24 cellular contexts compared by ENCODE assay signal in the genomic region with DNA sequence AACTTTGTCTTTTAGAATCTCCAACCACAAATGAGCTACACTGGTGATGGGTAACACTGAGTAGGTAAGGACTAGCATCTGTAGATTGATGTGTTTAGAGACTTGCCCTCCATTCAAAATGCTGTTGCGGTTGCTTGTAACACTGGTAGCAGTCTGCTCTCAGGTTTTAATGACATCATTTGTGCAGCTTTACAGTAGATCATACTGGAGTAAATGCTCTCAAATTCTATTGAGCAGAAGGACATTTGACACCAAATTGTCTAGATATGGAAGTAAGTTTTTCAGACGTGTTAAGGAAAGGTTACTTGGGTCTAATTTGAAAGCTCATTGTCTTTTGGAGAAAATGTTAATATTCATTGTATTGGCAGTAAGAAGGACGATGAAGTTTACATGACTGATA.
"Had no signal": no experiment of that assay in that cellular context is flagged by ENCODE, and none has a peak within 500 bp of the region (broad histone marks: within the 10 kb centered on the region; RNA-seq: fewer than 3 reads in every experiment).

No MANE protein-coding gene starts in this region.

- FAIRE-seq: endometrium, TTC549 had no signal

- H3K27ac ChIP-seq: colonic mucosa, stomach, upper lobe of right lung had no signal

- H3K36me3 Mint-ChIP-seq: activated naive CD8-positive, alpha-beta T cell treated with anti-CD3 and anti-CD28 coated beads for 36 hours; neural progenitor cell had no signal

- H3K9ac ChIP-seq: neural progenitor cell had no signal

- H3K4me1 ChIP-seq: colonic mucosa, stomach, upper lobe of right lung had no signal

- H3K27me3 Mint-ChIP-seq: activated CD4-positive, alpha-beta memory T cell treated with anti-CD3 and anti-CD28 coated beads for 36 hours; activated CD4-positive, alpha-beta T cell treated with anti-CD3 and anti-CD28 coated beads for 36 hours; activated naive CD8-positive, alpha-beta T cell treated with anti-CD3 and anti-CD28 coated beads for 36 hours; brain; naive B cell had no signal

- H3K9me3 ChIP-seq: colonic mucosa, mucosa of descending colon, stomach, upper lobe of right lung had no signal

- H2AFZ ChIP-seq: neural progenitor cell had no signal

- ATAC-seq: activated CD4-positive, alpha-beta T cell treated with anti-CD3 and anti-CD28 coated beads for 36 hours; mucosa of descending colon; sciatic nerve; stimulated activated effector memory CD8-positive, alpha-beta T cell treated with anti-CD3 and anti-CD28 coated beads, Interleukin-12 subunit alpha, Interleukin-12 subunit beta, amount 100 ng/mL, for 72 hours; upper lobe of right lung had no signal

- H3K9me3 Mint-ChIP-seq: activated CD4-positive, alpha-beta memory T cell treated with anti-CD3 and anti-CD28 coated beads for 36 hours; activated naive CD8-positive, alpha-beta T cell treated with anti-CD3 and anti-CD28 coated beads for 36 hours; activated T-helper 1 cell treated with anti-CD3 and anti-CD28 coated beads, Interleukin-12 subunit alpha, Interleukin-12 subunit beta, Interleukin-2, Interleukin-4 antibody, amounts not matched to agents 30 ng/mL and 10 ng/mL and 1 ng/mL, durations not matched to agents 14 hours and 24 hours and 36 hours; brain; naive B cell; neural progenitor cell; stimulated activated effector memory CD8-positive, alpha-beta T cell treated with anti-CD3 and anti-CD28 coated beads, Interleukin-12 subunit alpha, Interleukin-12 subunit beta, amount 100 ng/mL, for 72 hours; T-helper 2 cell treated with Interferon-gamma antibody and Interleukin-4, amounts not matched to agents 5 μg/mL and 100 μg/mL, for 36 hours had no signal

- H3K4me3 ChIP-seq: colonic mucosa, mucosa of descending colon, neural progenitor cell, stomach, upper lobe of right lung had no signal

- DNase-seq: activated CD4-positive, alpha-beta memory T cell treated with anti-CD3 and anti-CD28 coated beads for 36 hours; activated CD4-positive, alpha-beta T cell treated with anti-CD3 and anti-CD28 coated beads for 36 hours; activated naive CD8-positive, alpha-beta T cell treated with anti-CD3 and anti-CD28 coated beads for 36 hours; activated T-cell treated with anti-CD3 and anti-CD28 coated beads for 4 hours; amygdala; central memory CD4-positive, alpha-beta T cell; colonic mucosa; erythroblast; foreskin melanocyte; kidney glomerular epithelial cell; mesenchymal stem cell; mucosa of descending colon; naive B cell; stimulated activated CD4-positive, alpha-beta T cell treated with anti-CD3 and anti-CD28 coated beads, Interleukin-4, amount 100 ng/mL, for 24 hours; stomach; upper lobe of right lung had no signal

- H3K4me3 Mint-ChIP-seq: activated CD4-positive, alpha-beta memory T cell treated with anti-CD3 and anti-CD28 coated beads for 36 hours; activated CD4-positive, alpha-beta T cell treated with anti-CD3 and anti-CD28 coated beads for 36 hours; activated naive CD8-positive, alpha-beta T cell treated with anti-CD3 and anti-CD28 coated beads for 36 hours; activated T-helper 1 cell treated with anti-CD3 and anti-CD28 coated beads, Interleukin-12 subunit alpha, Interleukin-12 subunit beta, Interleukin-2, Interleukin-4 antibody, amounts not matched to agents 30 ng/mL and 10 ng/mL and 1 ng/mL, durations not matched to agents 14 hours and 24 hours and 36 hours; brain; naive B cell; neural progenitor cell; stimulated activated effector memory CD8-positive, alpha-beta T cell treated with anti-CD3 and anti-CD28 coated beads, Interleukin-12 subunit alpha, Interleukin-12 subunit beta, amount 100 ng/mL, for 72 hours; T-helper 2 cell treated with Interferon-gamma antibody and Interleukin-4, amounts not matched to agents 5 μg/mL and 100 μg/mL, for 36 hours had no signal

- H3K4me1 Mint-ChIP-seq: activated CD4-positive, alpha-beta T cell treated with anti-CD3 and anti-CD28 coated beads for 36 hours; activated naive CD8-positive, alpha-beta T cell treated with anti-CD3 and anti-CD28 coated beads for 36 hours; stimulated activated effector memory CD8-positive, alpha-beta T cell treated with anti-CD3 and anti-CD28 coated beads, Interleukin-12 subunit alpha, Interleukin-12 subunit beta, amount 100 ng/mL, for 72 hours had no signal

- H3K27ac Mint-ChIP-seq: activated CD4-positive, alpha-beta memory T cell treated with anti-CD3 and anti-CD28 coated beads for 36 hours; activated CD4-positive, alpha-beta T cell treated with anti-CD3 and anti-CD28 coated beads for 36 hours; activated naive CD8-positive, alpha-beta T cell treated with anti-CD3 and anti-CD28 coated beads for 36 hours; activated T-helper 1 cell treated with anti-CD3 and anti-CD28 coated beads, Interleukin-12 subunit alpha, Interleukin-12 subunit beta, Interleukin-2, Interleukin-4 antibody, amounts not matched to agents 30 ng/mL and 10 ng/mL and 1 ng/mL, durations not matched to agents 14 hours and 24 hours and 36 hours; naive B cell; stimulated activated effector memory CD8-positive, alpha-beta T cell treated with anti-CD3 and anti-CD28 coated beads, Interleukin-12 subunit alpha, Interleukin-12 subunit beta, amount 100 ng/mL, for 72 hours; T-helper 2 cell treated with Interferon-gamma antibody and Interleukin-4, amounts not matched to agents 5 μg/mL and 100 μg/mL, for 36 hours had no signal

- H3K4me2 ChIP-seq: neural progenitor cell had no signal

- H3K27me3 ChIP-seq: colonic mucosa, neural progenitor cell, stomach, upper lobe of right lung had no signal

- H3K36me3 ChIP-seq: colonic mucosa, neural progenitor cell, upper lobe of right lung had no signal
